In the genomic region with DNA sequence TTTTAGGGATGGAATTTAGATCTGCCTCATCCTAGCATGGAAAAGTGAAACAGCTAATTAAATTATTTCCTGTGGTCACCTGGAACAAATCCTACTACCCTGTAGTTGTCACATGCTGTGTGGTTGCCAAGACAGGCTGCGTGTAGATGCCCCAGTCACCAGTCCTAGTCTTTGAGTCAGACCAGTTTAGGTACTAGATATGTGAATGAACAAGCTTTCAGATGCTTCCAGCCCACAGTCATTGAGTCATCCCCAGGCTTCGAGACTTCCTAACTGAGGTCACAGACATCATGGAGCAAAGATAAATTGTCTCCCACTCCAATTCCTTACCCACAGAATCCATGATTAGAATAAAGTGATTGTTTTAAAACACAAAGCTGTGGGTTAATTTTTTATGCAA, we compare ENCODE assay signal across 1 cellular context.
A peak's percentile ranks its signal among the peaks of the same experiment; 100 is the strongest.
TF ChIP-seq lines count a peak whose summit lies in the region.

No MANE protein-coding gene starts in this region.

TF ChIP-seq in SK-N-SH, 30 proteins besides CTCF, POLR2A, EP300 and RAD21 (continued from another document):
- TF ChIP-seq ZBTB33 (IDR thresholded peaks at IDR 0.05; ENCODE audit: borderline replicate concordance, low read depth) = no peak
- TF ChIP-seq, protein P1, sequence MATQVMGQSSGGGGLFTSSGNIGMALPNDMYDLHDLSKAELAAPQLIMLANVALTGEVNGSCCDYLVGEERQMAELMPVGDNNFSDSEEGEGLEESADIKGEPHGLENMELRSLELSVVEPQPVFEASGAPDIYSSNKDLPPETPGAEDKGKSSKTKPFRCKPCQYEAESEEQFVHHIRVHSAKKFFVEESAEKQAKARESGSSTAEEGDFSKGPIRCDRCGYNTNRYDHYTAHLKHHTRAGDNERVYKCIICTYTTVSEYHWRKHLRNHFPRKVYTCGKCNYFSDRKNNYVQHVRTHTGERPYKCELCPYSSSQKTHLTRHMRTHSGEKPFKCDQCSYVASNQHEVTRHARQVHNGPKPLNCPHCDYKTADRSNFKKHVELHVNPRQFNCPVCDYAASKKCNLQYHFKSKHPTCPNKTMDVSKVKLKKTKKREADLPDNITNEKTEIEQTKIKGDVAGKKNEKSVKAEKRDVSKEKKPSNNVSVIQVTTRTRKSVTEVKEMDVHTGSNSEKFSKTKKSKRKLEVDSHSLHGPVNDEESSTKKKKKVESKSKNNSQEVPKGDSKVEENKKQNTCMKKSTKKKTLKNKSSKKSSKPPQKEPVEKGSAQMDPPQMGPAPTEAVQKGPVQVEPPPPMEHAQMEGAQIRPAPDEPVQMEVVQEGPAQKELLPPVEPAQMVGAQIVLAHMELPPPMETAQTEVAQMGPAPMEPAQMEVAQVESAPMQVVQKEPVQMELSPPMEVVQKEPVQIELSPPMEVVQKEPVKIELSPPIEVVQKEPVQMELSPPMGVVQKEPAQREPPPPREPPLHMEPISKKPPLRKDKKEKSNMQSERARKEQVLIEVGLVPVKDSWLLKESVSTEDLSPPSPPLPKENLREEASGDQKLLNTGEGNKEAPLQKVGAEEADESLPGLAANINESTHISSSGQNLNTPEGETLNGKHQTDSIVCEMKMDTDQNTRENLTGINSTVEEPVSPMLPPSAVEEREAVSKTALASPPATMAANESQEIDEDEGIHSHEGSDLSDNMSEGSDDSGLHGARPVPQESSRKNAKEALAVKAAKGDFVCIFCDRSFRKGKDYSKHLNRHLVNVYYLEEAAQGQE (IDR thresholded peaks at IDR 0.05; ENCODE audit: low read depth, low read length) = no peak
- TF ChIP-seq FOXJ3 (CRISPR knock-in tag; IDR thresholded peaks at IDR 0.05) = no peak
- peak; percentile 52 for TF ChIP-seq PBX3 (IDR thresholded peaks at IDR 0.05)
- peak; percentile 49 for TF ChIP-seq NFIC (IDR thresholded peaks at IDR 0.05; ENCODE audit: borderline replicate concordance)
- no peak for TF ChIP-seq GABPA (IDR thresholded peaks at IDR 0.05; ENCODE audit: low read depth)
- TF ChIP-seq EZH2phosphoT487 (IDR thresholded peaks at IDR 0.05; ENCODE audit: borderline replicate concordance, low read depth) = no peak
- no peak for TF ChIP-seq ELF1 (IDR thresholded peaks at IDR 0.05)
- TF ChIP-seq FOSL2 (IDR thresholded peaks at IDR 0.05; ENCODE audit: borderline replicate concordance, low read depth) = peak; percentile 66; the same call in 1 of the 2 replicates
- no peak for TF ChIP-seq NRF1 (IDR thresholded peaks at IDR 0.05; ENCODE audit: low read depth, low read length)
- TF ChIP-seq SIN3A (IDR thresholded peaks at IDR 0.05; ENCODE audit: borderline replicate concordance, low read depth, low read length) = no peak
- TF ChIP-seq YY1 (IDR thresholded peaks at IDR 0.05; ENCODE audit: low read depth) = no peak
- peak; percentile 30; the same call in 1 of the 2 replicates for TF ChIP-seq JUND (IDR thresholded peaks at IDR 0.05)
- no peak for TF ChIP-seq POLR2AphosphoS5 (IDR thresholded peaks at IDR 0.05; ENCODE audit: low read depth, low read length)
- no peak for TF ChIP-seq USF2 (IDR thresholded peaks at IDR 0.05; ENCODE audit: borderline replicate concordance, low read depth, low read length)
- no peak for TF ChIP-seq MEF2A (IDR thresholded peaks at IDR 0.05; ENCODE audit: borderline replicate concordance, low read depth)
- no peak for TF ChIP-seq GATA2 (CRISPR knock-in tag; IDR thresholded peaks at IDR 0.05)
- TF ChIP-seq TAF1 (IDR thresholded peaks at IDR 0.05; ENCODE audit: borderline replicate concordance, low read depth, low read length) = no peak
- TF ChIP-seq, protein P2, sequence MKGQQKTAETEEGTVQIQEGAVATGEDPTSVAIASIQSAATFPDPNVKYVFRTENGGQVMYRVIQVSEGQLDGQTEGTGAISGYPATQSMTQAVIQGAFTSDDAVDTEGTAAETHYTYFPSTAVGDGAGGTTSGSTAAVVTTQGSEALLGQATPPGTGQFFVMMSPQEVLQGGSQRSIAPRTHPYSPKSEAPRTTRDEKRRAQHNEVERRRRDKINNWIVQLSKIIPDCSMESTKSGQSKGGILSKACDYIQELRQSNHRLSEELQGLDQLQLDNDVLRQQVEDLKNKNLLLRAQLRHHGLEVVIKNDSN (IDR thresholded peaks at IDR 0.05; ENCODE audit: borderline replicate concordance, low read depth) = no peak
- no peak for TF ChIP-seq MAX (IDR thresholded peaks at IDR 0.05; ENCODE audit: low read depth)
- no peak for TF ChIP-seq SMC3 (IDR thresholded peaks at IDR 0.05; ENCODE audit: low read depth, low read length)
- TF ChIP-seq RXRA (IDR thresholded peaks at IDR 0.05; ENCODE audit: borderline replicate concordance, low read depth) = 0 out of 2 replicates have a peak, but pooled peaks have one; percentile 20
- TF ChIP-seq MXI1 (IDR thresholded peaks at IDR 0.05; ENCODE audit: low read depth, low read length) = no peak
- no peak for TF ChIP-seq CHD2 (IDR thresholded peaks at IDR 0.05; ENCODE audit: low read length, partially characterized antibody)
